ENCODE assay signal across 1 cellular context in genomic region chr1:58857673-58858343, GRCh38.
TF ChIP-seq lines count a peak whose summit lies in the region.

No MANE protein-coding gene starts in this region.

TF ChIP-seq in GM23338, 12 proteins besides CTCF, POLR2A, EP300 and RAD21 (continued from another document):
- TF ChIP-seq, protein P1, sequence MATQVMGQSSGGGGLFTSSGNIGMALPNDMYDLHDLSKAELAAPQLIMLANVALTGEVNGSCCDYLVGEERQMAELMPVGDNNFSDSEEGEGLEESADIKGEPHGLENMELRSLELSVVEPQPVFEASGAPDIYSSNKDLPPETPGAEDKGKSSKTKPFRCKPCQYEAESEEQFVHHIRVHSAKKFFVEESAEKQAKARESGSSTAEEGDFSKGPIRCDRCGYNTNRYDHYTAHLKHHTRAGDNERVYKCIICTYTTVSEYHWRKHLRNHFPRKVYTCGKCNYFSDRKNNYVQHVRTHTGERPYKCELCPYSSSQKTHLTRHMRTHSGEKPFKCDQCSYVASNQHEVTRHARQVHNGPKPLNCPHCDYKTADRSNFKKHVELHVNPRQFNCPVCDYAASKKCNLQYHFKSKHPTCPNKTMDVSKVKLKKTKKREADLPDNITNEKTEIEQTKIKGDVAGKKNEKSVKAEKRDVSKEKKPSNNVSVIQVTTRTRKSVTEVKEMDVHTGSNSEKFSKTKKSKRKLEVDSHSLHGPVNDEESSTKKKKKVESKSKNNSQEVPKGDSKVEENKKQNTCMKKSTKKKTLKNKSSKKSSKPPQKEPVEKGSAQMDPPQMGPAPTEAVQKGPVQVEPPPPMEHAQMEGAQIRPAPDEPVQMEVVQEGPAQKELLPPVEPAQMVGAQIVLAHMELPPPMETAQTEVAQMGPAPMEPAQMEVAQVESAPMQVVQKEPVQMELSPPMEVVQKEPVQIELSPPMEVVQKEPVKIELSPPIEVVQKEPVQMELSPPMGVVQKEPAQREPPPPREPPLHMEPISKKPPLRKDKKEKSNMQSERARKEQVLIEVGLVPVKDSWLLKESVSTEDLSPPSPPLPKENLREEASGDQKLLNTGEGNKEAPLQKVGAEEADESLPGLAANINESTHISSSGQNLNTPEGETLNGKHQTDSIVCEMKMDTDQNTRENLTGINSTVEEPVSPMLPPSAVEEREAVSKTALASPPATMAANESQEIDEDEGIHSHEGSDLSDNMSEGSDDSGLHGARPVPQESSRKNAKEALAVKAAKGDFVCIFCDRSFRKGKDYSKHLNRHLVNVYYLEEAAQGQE (IDR thresholded peaks at IDR 0.05; ENCODE audit: unreplicated experiment): no peak
- TF ChIP-seq EZH2phosphoT487 (IDR thresholded peaks at IDR 0.05; ENCODE audit: unreplicated experiment) (no peak), EZH2 (IDR thresholded peaks at IDR 0.05; ENCODE audit: low read depth, unreplicated experiment) (no peak), NANOG (IDR thresholded peaks at IDR 0.05; ENCODE audit: borderline replicate concordance) (no peak), JUNB (IDR thresholded peaks at IDR 0.05; ENCODE audit: unreplicated experiment) (no peak), ZNF114 (CRISPR knock-in tag; IDR thresholded peaks at IDR 0.05) (no peak), ZNF331 (CRISPR knock-in tag; IDR thresholded peaks at IDR 0.05; ENCODE audit: low read depth) (no peak), STAT1 (IDR thresholded peaks at IDR 0.05; ENCODE audit: unreplicated experiment) (no peak), ETS1 (IDR thresholded peaks at IDR 0.05) (no peak), POLR2AphosphoS5 (IDR thresholded peaks at IDR 0.05; ENCODE audit: low read depth) (no peak), CREB1 (CRISPR knock-in tag; IDR thresholded peaks at IDR 0.05; ENCODE audit: low read depth) (no peak)
